Comparison of ENCODE assay signal across 1 cellular context in the genomic region with DNA sequence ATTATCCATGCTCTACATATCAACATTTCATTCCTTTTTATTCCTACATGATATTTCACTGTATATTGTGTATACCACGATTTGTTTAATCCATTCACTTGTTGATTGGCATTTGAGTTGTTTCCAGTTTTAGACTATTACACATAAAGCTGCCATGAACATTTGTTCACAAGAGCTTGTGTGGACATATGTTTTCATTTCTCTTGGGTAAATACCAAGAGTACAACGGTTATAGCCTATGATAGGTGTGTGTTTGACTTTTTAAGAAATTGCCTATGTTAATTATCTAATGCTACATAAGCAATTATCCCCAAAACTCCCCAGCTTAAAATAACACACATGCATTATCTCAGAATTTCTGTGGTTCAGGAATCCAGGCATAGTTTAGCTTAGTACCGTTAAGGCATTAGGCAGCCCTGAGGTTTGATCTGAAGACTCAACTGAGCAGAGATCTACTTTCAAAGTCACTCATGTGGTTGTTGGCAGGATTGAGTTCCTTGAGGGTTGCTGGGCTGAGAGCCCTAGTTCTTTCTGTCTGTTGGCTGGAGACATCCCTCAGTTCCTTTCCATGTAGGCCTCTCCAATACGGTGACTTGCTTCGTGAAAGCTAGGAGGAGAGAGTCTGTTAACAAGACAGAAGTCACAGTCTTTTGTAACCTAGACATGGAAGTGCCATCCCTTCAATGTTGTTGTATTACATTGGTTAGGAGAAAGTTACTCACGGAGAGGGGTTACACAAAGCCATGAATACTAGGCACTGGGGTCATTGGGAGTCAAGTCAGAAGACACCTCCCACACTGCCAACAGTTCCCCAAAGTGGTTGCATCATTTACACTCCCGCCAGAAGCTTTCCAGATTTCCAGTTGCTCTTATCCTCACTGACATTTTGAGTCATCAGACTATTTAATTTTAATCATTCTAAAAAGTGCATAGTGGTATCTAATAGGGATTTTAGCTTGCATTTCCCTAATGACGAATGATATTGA.
TF ChIP-seq lines count a peak whose summit lies in the region.

No MANE protein-coding gene starts in this region.

TF ChIP-seq in GM23338, 12 proteins besides CTCF, POLR2A, EP300 and RAD21:
- TF ChIP-seq STAT1 (IDR thresholded peaks at IDR 0.05; ENCODE audit: unreplicated experiment) (no peak), ZNF331 (CRISPR knock-in tag; IDR thresholded peaks at IDR 0.05; ENCODE audit: low read depth) (no peak), EZH2 (IDR thresholded peaks at IDR 0.05; ENCODE audit: low read depth, unreplicated experiment) (no peak), ZNF114 (CRISPR knock-in tag; IDR thresholded peaks at IDR 0.05) (no peak), CREB1 (CRISPR knock-in tag; IDR thresholded peaks at IDR 0.05; ENCODE audit: low read depth) (no peak), NANOG (IDR thresholded peaks at IDR 0.05; ENCODE audit: borderline replicate concordance) (no peak), EZH2phosphoT487 (IDR thresholded peaks at IDR 0.05; ENCODE audit: unreplicated experiment) (no peak), POLR2AphosphoS5 (IDR thresholded peaks at IDR 0.05; ENCODE audit: low read depth) (no peak), JUNB (IDR thresholded peaks at IDR 0.05; ENCODE audit: unreplicated experiment) (no peak)
- TF ChIP-seq, protein P1, sequence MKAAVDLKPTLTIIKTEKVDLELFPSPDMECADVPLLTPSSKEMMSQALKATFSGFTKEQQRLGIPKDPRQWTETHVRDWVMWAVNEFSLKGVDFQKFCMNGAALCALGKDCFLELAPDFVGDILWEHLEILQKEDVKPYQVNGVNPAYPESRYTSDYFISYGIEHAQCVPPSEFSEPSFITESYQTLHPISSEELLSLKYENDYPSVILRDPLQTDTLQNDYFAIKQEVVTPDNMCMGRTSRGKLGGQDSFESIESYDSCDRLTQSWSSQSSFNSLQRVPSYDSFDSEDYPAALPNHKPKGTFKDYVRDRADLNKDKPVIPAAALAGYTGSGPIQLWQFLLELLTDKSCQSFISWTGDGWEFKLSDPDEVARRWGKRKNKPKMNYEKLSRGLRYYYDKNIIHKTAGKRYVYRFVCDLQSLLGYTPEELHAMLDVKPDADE (IDR thresholded peaks at IDR 0.05) = no peak
- TF ChIP-seq, protein P2, sequence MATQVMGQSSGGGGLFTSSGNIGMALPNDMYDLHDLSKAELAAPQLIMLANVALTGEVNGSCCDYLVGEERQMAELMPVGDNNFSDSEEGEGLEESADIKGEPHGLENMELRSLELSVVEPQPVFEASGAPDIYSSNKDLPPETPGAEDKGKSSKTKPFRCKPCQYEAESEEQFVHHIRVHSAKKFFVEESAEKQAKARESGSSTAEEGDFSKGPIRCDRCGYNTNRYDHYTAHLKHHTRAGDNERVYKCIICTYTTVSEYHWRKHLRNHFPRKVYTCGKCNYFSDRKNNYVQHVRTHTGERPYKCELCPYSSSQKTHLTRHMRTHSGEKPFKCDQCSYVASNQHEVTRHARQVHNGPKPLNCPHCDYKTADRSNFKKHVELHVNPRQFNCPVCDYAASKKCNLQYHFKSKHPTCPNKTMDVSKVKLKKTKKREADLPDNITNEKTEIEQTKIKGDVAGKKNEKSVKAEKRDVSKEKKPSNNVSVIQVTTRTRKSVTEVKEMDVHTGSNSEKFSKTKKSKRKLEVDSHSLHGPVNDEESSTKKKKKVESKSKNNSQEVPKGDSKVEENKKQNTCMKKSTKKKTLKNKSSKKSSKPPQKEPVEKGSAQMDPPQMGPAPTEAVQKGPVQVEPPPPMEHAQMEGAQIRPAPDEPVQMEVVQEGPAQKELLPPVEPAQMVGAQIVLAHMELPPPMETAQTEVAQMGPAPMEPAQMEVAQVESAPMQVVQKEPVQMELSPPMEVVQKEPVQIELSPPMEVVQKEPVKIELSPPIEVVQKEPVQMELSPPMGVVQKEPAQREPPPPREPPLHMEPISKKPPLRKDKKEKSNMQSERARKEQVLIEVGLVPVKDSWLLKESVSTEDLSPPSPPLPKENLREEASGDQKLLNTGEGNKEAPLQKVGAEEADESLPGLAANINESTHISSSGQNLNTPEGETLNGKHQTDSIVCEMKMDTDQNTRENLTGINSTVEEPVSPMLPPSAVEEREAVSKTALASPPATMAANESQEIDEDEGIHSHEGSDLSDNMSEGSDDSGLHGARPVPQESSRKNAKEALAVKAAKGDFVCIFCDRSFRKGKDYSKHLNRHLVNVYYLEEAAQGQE (IDR thresholded peaks at IDR 0.05; ENCODE audit: unreplicated experiment) = no peak
- TF ChIP-seq, protein P3, sequence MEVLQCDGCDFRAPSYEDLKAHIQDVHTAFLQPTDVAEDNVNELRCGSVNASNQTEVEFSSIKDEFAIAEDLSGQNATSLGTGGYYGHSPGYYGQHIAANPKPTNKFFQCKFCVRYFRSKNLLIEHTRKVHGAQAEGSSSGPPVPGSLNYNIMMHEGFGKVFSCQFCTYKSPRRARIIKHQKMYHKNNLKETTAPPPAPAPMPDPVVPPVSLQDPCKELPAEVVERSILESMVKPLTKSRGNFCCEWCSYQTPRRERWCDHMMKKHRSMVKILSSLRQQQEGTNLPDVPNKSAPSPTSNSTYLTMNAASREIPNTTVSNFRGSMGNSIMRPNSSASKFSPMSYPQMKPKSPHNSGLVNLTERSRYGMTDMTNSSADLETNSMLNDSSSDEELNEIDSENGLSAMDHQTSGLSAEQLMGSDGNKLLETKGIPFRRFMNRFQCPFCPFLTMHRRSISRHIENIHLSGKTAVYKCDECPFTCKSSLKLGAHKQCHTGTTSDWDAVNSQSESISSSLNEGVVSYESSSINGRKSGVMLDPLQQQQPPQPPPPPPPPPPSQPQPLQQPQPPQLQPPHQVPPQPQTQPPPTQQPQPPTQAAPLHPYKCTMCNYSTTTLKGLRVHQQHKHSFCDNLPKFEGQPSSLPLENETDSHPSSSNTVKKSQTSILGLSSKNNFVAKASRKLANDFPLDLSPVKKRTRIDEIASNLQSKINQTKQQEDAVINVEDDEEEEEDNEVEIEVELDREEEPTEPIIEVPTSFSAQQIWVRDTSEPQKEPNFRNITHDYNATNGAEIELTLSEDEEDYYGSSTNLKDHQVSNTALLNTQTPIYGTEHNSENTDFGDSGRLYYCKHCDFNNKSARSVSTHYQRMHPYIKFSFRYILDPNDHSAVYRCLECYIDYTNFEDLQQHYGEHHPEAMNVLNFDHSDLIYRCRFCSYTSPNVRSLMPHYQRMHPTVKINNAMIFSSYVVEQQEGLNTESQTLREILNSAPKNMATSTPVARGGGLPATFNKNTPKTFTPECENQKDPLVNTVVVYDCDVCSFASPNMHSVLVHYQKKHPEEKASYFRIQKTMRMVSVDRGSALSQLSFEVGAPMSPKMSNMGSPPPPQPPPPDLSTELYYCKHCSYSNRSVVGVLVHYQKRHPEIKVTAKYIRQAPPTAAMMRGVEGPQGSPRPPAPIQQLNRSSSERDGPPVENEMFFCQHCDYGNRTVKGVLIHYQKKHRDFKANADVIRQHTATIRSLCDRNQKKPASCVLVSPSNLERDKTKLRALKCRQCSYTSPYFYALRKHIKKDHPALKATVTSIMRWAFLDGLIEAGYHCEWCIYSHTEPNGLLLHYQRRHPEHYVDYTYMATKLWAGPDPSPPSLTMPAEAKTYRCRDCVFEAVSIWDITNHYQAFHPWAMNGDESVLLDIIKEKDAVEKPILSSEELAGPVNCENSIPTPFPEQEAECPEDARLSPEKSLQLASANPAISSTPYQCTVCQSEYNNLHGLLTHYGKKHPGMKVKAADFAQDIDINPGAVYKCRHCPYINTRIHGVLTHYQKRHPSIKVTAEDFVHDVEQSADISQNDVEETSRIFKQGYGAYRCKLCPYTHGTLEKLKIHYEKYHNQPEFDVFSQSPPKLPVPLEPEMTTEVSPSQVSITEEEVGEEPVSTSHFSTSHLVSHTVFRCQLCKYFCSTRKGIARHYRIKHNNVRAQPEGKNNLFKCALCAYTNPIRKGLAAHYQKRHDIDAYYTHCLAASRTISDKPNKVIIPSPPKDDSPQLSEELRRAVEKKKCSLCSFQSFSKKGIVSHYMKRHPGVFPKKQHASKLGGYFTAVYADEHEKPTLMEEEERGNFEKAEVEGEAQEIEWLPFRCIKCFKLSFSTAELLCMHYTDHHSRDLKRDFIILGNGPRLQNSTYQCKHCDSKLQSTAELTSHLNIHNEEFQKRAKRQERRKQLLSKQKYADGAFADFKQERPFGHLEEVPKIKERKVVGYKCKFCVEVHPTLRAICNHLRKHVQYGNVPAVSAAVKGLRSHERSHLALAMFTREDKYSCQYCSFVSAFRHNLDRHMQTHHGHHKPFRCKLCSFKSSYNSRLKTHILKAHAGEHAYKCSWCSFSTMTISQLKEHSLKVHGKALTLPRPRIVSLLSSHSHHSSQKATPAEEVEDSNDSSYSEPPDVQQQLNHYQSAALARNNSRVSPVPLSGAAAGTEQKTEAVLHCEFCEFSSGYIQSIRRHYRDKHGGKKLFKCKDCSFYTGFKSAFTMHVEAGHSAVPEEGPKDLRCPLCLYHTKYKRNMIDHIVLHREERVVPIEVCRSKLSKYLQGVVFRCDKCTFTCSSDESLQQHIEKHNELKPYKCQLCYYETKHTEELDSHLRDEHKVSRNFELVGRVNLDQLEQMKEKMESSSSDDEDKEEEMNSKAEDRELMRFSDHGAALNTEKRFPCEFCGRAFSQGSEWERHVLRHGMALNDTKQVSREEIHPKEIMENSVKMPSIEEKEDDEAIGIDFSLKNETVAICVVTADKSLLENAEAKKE (CRISPR knock-in tag; IDR thresholded peaks at IDR 0.05) = no peak
